ENCODE assay signal across 25 cellular contexts in the genomic region with DNA sequence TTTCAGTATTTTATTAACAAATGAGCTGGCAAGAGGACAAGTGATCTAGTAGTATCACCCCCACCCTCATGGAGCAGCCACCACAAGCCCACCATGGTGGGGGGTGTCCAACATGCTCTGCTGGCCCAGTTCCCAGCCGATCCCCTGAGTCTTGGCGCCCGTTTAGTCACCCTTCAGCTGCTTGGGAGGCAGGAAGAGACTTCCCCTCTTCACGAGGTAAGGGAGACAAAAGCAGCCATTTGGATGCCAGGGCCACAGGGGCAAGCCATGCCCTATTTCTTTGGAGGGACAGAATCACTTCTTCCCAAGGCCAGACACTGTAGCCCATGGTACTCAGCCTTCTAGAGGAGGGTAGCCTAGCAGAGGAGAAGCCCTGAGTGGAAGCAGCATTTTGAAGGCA.
"Had no signal": no experiment of that assay in that cellular context is flagged by ENCODE, and none has a peak within 500 bp of the region (broad histone marks: within the 10 kb centered on the region; RNA-seq: fewer than 3 reads in every experiment).

No MANE protein-coding gene starts in this region.

- H2AFZ ChIP-seq: parathyroid adenoma had no signal

- H3K27ac ChIP-seq: heart right ventricle, left ventricle myocardium inferior, parathyroid adenoma, psoas muscle, tibial nerve, VCaP had no signal

- H3K4me3 ChIP-seq: heart right ventricle, left ventricle myocardium inferior, psoas muscle, smooth muscle cell, tibial nerve had no signal

- H3K9ac ChIP-seq: parathyroid adenoma had no signal

- H3K4me1 Mint-ChIP-seq: mesothelial cell of epicardium had no signal

- H3K27me3 Mint-ChIP-seq: activated CD4-positive, alpha-beta memory T cell treated with anti-CD3 and anti-CD28 coated beads for 36 hours; activated CD8-positive, alpha-beta memory T cell treated with anti-CD3 and anti-CD28 coated beads, Interleukin-2, amount 10 ng/mL, durations not matched to agents 7 days and 5 days; naive B cell had no signal

- H3K4me1 ChIP-seq: psoas muscle had no signal

- ATAC-seq: activated CD8-positive, alpha-beta memory T cell treated with anti-CD3 and anti-CD28 coated beads, Interleukin-2, amount 10 ng/mL, durations not matched to agents 7 days and 5 days; activated T-cell treated with anti-CD3 and anti-CD28 coated beads, Interleukin-2, amount 50 U/mL, for 72 hours; esophagus mucosa; psoas muscle had no signal

- DNase-seq: activated CD4-positive, alpha-beta memory T cell treated with anti-CD3 and anti-CD28 coated beads for 36 hours; activated CD4-positive, alpha-beta T cell treated with anti-CD3 and anti-CD28 coated beads for 48 hours; activated CD8-positive, alpha-beta memory T cell treated with anti-CD3 and anti-CD28 coated beads, Interleukin-2, amount 10 ng/mL, durations not matched to agents 7 days and 5 days; activated naive CD4-positive, alpha-beta T cell treated with Interleukin-2 at 50 U/mL for 16 hours; activated T-cell treated with anti-CD3 and anti-CD28 coated beads for 4 hours; activated T-cell treated with anti-CD3 and anti-CD28 coated beads, Interleukin-2, amount 50 U/mL, for 72 hours; amniotic stem cell; caudate nucleus; foreskin melanocyte; heart right ventricle; left ventricle myocardium inferior; naive B cell; nephron progenitor cell; psoas muscle; stimulated activated CD4-positive, alpha-beta T cell treated with anti-CD3 and anti-CD28 coated beads, Interleukin-2, amount 100 ng/mL, for 24 hours; stimulated activated naive CD4-positive, alpha-beta T cell treated with Interleukin-2 at 50 U/mL for 16 hours; SW 1271; T-helper 9 cell had no signal

- H3K4me2 ChIP-seq: smooth muscle cell had no signal

- H3K9me3 ChIP-seq: heart right ventricle, left ventricle myocardium inferior, psoas muscle, tibial nerve had no signal

- H3K79me2 ChIP-seq: parathyroid adenoma had no signal

- H3K27ac Mint-ChIP-seq: activated CD4-positive, alpha-beta memory T cell treated with anti-CD3 and anti-CD28 coated beads for 36 hours; activated CD8-positive, alpha-beta memory T cell treated with anti-CD3 and anti-CD28 coated beads, Interleukin-2, amount 10 ng/mL, durations not matched to agents 7 days and 5 days; activated T-cell treated with anti-CD3 and anti-CD28 coated beads, Interleukin-2, amount 50 U/mL, for 72 hours; mesothelial cell of epicardium; nephron progenitor cell; T-helper 1 cell treated with Interleukin-12 subunit alpha and Interleukin-12 subunit beta and Interleukin-4 antibody, amounts not matched to agents 30 μg/mL and 1 μg/mL, for 36 hours had no signal

- H3K4me3 Mint-ChIP-seq: activated CD4-positive, alpha-beta memory T cell treated with anti-CD3 and anti-CD28 coated beads for 36 hours; activated CD8-positive, alpha-beta memory T cell treated with anti-CD3 and anti-CD28 coated beads, Interleukin-2, amount 10 ng/mL, durations not matched to agents 7 days and 5 days; activated T-cell treated with anti-CD3 and anti-CD28 coated beads, Interleukin-2, amount 50 U/mL, for 72 hours; mesothelial cell of epicardium; naive B cell; nephron progenitor cell; T-helper 1 cell treated with Interleukin-12 subunit alpha and Interleukin-12 subunit beta and Interleukin-4 antibody, amounts not matched to agents 30 μg/mL and 1 μg/mL, for 36 hours had no signal

- H3K27me3 ChIP-seq: heart right ventricle, tibial nerve had no signal

- H3K9me3 Mint-ChIP-seq: T-helper 1 cell treated with Interleukin-12 subunit alpha and Interleukin-12 subunit beta and Interleukin-4 antibody, amounts not matched to agents 30 μg/mL and 1 μg/mL, for 36 hours had no signal
